8 cellular contexts compared by ENCODE assay signal in the genomic region with DNA sequence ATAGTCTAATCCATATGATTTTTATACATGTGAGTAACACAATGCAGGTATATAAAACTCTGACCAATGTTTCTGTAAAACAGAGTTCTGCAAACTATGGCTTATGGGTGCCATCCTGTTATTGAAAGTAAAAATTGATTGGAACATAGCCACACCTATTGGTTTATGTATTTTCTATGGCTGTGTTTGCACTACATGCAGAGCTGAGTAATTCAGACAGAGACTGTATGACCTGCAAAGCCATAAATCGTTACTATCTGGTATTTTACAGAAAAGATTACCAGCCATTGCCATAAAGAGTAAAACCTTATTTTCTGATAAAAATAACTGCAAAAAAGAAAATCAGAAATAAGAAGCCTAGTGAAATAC. TPM values are rescaled to one million over a fixed set of nuclear protein-coding genes. Genes with fewer than 3 reads are reported as not detected.
"Had no signal": no experiment of that assay in that cellular context is flagged by ENCODE, and none has a peak within 500 bp of the region (broad histone marks: within the 10 kb centered on the region; RNA-seq: fewer than 3 reads in every experiment).

No MANE protein-coding gene starts in this region.

- H3K4me3 ChIP-seq: GM23248, HAP-1 had no signal

- H3K36me3 ChIP-seq: HAP-1 had no signal

- DNase-seq: GM23248, GOT3, H7, HFFc6 had no signal

- ATAC-seq: HCT116, HepG2 had no signal

- H3K9me3 ChIP-seq: HAP-1 had no signal

- H3K27ac ChIP-seq: GM23248, HL-60 had no signal

- H3K4me1 ChIP-seq: HAP-1 had no signal

- FAIRE-seq: HepG2 had no signal

- H3K9ac ChIP-seq: GM23248 had no signal

- H2AFZ ChIP-seq: GM23248 had no signal

RNA-seq across cellular contexts. Expression of a gene that starts 13.1 kb away (rescaled TPM):
- total RNA-seq: H7 had no signal

RNA-seq across cellular contexts. Expression of a gene that starts 29.3 kb away (rescaled TPM):
- total RNA-seq: H7 had no signal
